In the genomic region with DNA sequence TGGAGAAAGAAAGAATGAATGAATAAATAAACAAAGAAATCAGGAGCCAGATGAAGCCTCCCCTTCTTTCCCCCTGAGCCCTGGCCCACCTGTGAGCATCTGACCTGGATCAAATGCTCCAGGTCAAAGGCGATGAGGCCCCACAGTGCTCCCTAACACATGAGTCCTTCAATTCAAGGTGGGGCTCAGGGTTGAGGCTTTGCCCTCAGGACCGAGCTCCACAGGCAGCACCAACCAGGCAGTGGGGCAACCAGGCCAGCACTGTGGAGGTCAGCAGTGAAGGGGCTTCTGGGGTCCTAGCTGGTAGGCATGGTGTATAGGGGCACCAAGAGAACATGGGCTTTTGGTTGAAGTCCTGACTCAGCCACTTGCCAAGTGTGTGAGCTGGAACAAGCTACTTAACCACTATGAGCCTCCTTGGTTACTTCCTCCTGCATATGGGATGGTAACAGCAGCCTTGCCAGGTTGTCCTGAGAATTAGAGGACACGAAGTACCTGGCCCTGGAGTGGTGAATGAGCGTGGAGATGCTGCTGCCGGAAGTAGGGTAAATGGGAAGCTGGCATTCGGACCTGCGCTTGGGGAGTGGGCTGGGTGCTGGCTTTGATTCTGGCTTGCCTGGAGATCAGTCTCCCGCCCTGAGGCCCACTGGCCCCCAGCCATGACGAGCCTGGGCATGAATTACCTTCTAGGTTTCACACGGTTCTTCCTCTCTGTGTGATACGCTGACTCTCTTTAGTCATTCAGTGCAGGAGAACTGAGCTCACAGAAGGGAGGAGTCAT, we compare ENCODE assay signal across 26 cellular contexts. TPM values are rescaled to one million over a fixed set of nuclear protein-coding genes. Genes with fewer than 3 reads are reported as not detected.
DNase-seq lines count a peak whose midpoint lies in the region; ATAC-seq, FAIRE-seq and TF ChIP-seq lines count a peak whose summit lies in the region.
"Had no signal": no experiment of that assay in that cellular context is flagged by ENCODE, and none has a peak within 500 bp of the region (broad histone marks: within the 10 kb centered on the region; RNA-seq: fewer than 3 reads in every experiment).

No MANE protein-coding gene starts in this region.

- TF ChIP-seq CTCF in body of pancreas (IDR thresholded peaks at IDR 0.05) (no peak), keratinocyte (optimal IDR thresholded peaks at IDR 0.05 in 1 of 3, IDR thresholded peaks at IDR 0.05 in 1 of 3, conservative IDR thresholded peaks at IDR 0.05 in 1 of 3; ENCODE audit: extremely low read depth in 1 of 3, insufficient read depth in 2 of 3, low read length in 3 of 3) (no peak), parathyroid adenoma (IDR thresholded peaks at IDR 0.05) (no peak), psoas muscle (IDR thresholded peaks at IDR 0.05) (no peak), CD14-positive monocyte (IDR thresholded peaks at IDR 0.05) (no peak)

- 75 to 80% methylated on average over 6 to 11 of the region's 11 CpGs for WGBS in body of pancreas, 2 donors
- 89 to 92% (median 90%) methylated on average over 11 of the region's 11 CpGs for WGBS in psoas muscle, 3 donors

- DNase-seq in HTR-8/SVneo (ENCODE audit: insufficient read length, low spot score) = no peak
- DNase-seq in body of pancreas = no peak
- no peak for DNase-seq in keratinocyte (ENCODE audit: low read depth, low spot score)
- DNase-seq in psoas muscle = no peak
- no peak for DNase-seq in CD14-positive monocyte (ENCODE audit: low spot score)
- DNase-seq in hepatic stellate cell (ENCODE audit: low spot score) = no peak
- DNase-seq: activated CD4-positive, alpha-beta T cell treated with anti-CD3 and anti-CD28 coated beads, Interleukin-2, amount 50 U/mL, for 1 hour; activated naive CD8-positive, alpha-beta T cell treated with anti-CD3 and anti-CD28 coated beads, Interleukin-2, amount 10 ng/mL, durations not matched to agents 7 days and 5 days; CD4-positive, alpha-beta T cell; GOT3; head of caudate nucleus; MG63; naive B cell; NCI-H1417 treated with DMSO at 0.1 percent for 48 hours; NCI-H2107; NCI-H446 treated with DMSO at 0.1 percent for 48 hours; ovary; Peyer's patch; T-helper 17 cell; uterus had no signal

- H3K9me3 ChIP-seq in body of pancreas (no peaks in the 10 kb centered on the region), keratinocyte (ENCODE audit: control insufficient read depth, low read depth, low read length) (no peaks in the 10 kb centered on the region), parathyroid adenoma (ENCODE audit: control insufficient read depth, low read length) (no peaks in the 10 kb centered on the region), psoas muscle (no peaks in the 10 kb centered on the region)
- H3K9me3 ChIP-seq: colonic mucosa, MG63, ovary, Peyer's patch, SJSA1, uterus had no signal

- no peak overlapping the region for H3K27ac Mint-ChIP-seq in CD14-positive monocyte
- H3K27ac Mint-ChIP-seq: activated naive CD8-positive, alpha-beta T cell treated with anti-CD3 and anti-CD28 coated beads, Interleukin-2, amount 10 ng/mL, durations not matched to agents 7 days and 5 days; CD4-positive, alpha-beta T cell; memory B cell; T-helper 17 cell had no signal

- H3K4me1 ChIP-seq in body of pancreas (peaks cover 9% of the 10 kb centered on the region), keratinocyte (ENCODE audit: control insufficient read depth, extremely low read depth, insufficient read depth, low read length) (peaks cover 12% of the 10 kb centered on the region), parathyroid adenoma (peaks cover 21% of the 10 kb centered on the region), psoas muscle (no peaks in the 10 kb centered on the region)
- H3K4me1 ChIP-seq: colonic mucosa, Peyer's patch, uterus had no signal

- H3K4me1 Mint-ChIP-seq in CD14-positive monocyte = no peaks in the 10 kb centered on the region
- H3K4me1 Mint-ChIP-seq: activated naive CD8-positive, alpha-beta T cell treated with anti-CD3 and anti-CD28 coated beads, Interleukin-2, amount 10 ng/mL, durations not matched to agents 7 days and 5 days; memory B cell; naive B cell; T-helper 17 cell had no signal

- H3K9me1 ChIP-seq in keratinocyte (ENCODE audit: control insufficient read depth, extremely low read depth, insufficient read depth, low read length) = no peaks in the 10 kb centered on the region

- FAIRE-seq in HTR-8/SVneo (lab: Jason Lieb, UNC) = peak; percentile 40
- FAIRE-seq in keratinocyte (lab: Jason Lieb, UNC) = no peak
- FAIRE-seq: GM18507 had no signal

- H2AFZ ChIP-seq in keratinocyte (ENCODE audit: control insufficient read depth, low read length) (peak overlapping the region; percentile 50), parathyroid adenoma (peak overlapping the region; percentile 56)

- H3K79me2 ChIP-seq in keratinocyte (ENCODE audit: control insufficient read depth, insufficient read depth, low read length) = no peaks in the 10 kb centered on the region
- no peaks in the 10 kb centered on the region for H3K79me2 ChIP-seq in parathyroid adenoma

- ATAC-seq in body of pancreas = peak; percentile 7
- no peak for ATAC-seq in psoas muscle
- no peak for ATAC-seq in HG03565 (IDR thresholded peaks at IDR 0.05; ENCODE audit: unreplicated experiment)
- ATAC-seq: T-helper 17 cell had no signal

- peaks cover 0 to 4% (median 4%) of the 10 kb centered on the region in 3 donors for H3K27me3 Mint-ChIP-seq in CD14-positive monocyte (ENCODE audit: low read depth in 3 of 3)
- H3K27me3 Mint-ChIP-seq: activated naive CD8-positive, alpha-beta T cell treated with anti-CD3 and anti-CD28 coated beads, Interleukin-2, amount 10 ng/mL, durations not matched to agents 7 days and 5 days; CD4-positive, alpha-beta T cell had no signal

- H3K4me2 ChIP-seq in keratinocyte (ENCODE audit: control insufficient read depth, extremely low read depth, insufficient read depth, low read depth, low read length) (peak overlapping the region; percentile 62), parathyroid adenoma (ENCODE audit: low read length) (no peak overlapping the region)

- H4K20me1 ChIP-seq in keratinocyte (ENCODE audit: control insufficient read depth, extremely low read depth, insufficient read depth, low read length) = no peaks in the 10 kb centered on the region

- no peak overlapping the region for H3K4me3 Mint-ChIP-seq in CD14-positive monocyte
- H3K4me3 Mint-ChIP-seq: activated naive CD8-positive, alpha-beta T cell treated with anti-CD3 and anti-CD28 coated beads, Interleukin-2, amount 10 ng/mL, durations not matched to agents 7 days and 5 days; CD4-positive, alpha-beta T cell; memory B cell; T-helper 17 cell had no signal

- dilution Hi-C loops in keratinocyte (cut with MboI; ENCODE audit: extremely low pct_ligation_motif_present, low sequenced_read_pairs) = no loop called here

- H3K9ac ChIP-seq in keratinocyte (ENCODE audit: control insufficient read depth, extremely low read depth, insufficient read depth, low read length) (no peak overlapping the region), parathyroid adenoma (no peak overlapping the region)

- TF ChIP-seq POLR2A in body of pancreas (IDR thresholded peaks at IDR 0.05) = no peak

- H3K9me3 Mint-ChIP-seq in CD14-positive monocyte = no peaks in the 10 kb centered on the region
- H3K9me3 Mint-ChIP-seq: activated naive CD8-positive, alpha-beta T cell treated with anti-CD3 and anti-CD28 coated beads, Interleukin-2, amount 10 ng/mL, durations not matched to agents 7 days and 5 days; CD4-positive, alpha-beta T cell; memory B cell had no signal

- no peak overlapping the region for H3K4me3 ChIP-seq in body of pancreas
- no peak overlapping the region for H3K4me3 ChIP-seq in keratinocyte (ENCODE audit: control insufficient read depth in 2 of 3, extremely low read depth in 1 of 3, insufficient read depth in 2 of 3, low read depth in 1 of 3, low read length in 3 of 3)
- H3K4me3 ChIP-seq in parathyroid adenoma (ENCODE audit: low read depth, low read length) = no peak overlapping the region
- no peak overlapping the region for H3K4me3 ChIP-seq in psoas muscle
- H3K4me3 ChIP-seq: colonic mucosa, MG63, ovary, Peyer's patch, SJSA1, uterus had no signal

- no peaks in the 10 kb centered on the region for H3K36me3 Mint-ChIP-seq in CD14-positive monocyte
- H3K36me3 Mint-ChIP-seq: activated naive CD8-positive, alpha-beta T cell treated with anti-CD3 and anti-CD28 coated beads, Interleukin-2, amount 10 ng/mL, durations not matched to agents 7 days and 5 days; memory B cell; naive B cell had no signal

- no peaks in the 10 kb centered on the region for H3K27me3 ChIP-seq in body of pancreas
- H3K27me3 ChIP-seq in keratinocyte (ENCODE audit: control insufficient read depth, extremely low read depth, insufficient read depth, low read length) = peaks cover under 1% of the 10 kb centered on the region
- no peaks in the 10 kb centered on the region for H3K27me3 ChIP-seq in parathyroid adenoma (ENCODE audit: control insufficient read depth, insufficient read depth, low read length)
- H3K27me3 ChIP-seq in psoas muscle (ENCODE audit: insufficient read depth in 3 of 3, low read length in 2 of 3) = no peaks in the 10 kb centered on the region
- H3K27me3 ChIP-seq: colonic mucosa, MG63, ovary, Peyer's patch, SJSA1, uterus had no signal

- H3K27ac ChIP-seq in body of pancreas (peak overlapping the region in 2 of 4 donors; percentile 25 to 44), keratinocyte (ENCODE audit: control insufficient read depth, insufficient read depth, low read length) (no peak overlapping the region), parathyroid adenoma (peak overlapping the region; percentile 63), psoas muscle (no peak overlapping the region)
- H3K27ac ChIP-seq: colonic mucosa, ovary, SJSA1, uterus had no signal

- intact Hi-C loops in body of pancreas (cut with DNase I) (no loop called here), psoas muscle (cut with DNase I) (no loop called here), CD14-positive monocyte (cut with micrococcal nuclease) (no loop called here)

- H3K36me3 ChIP-seq in body of pancreas (replicated peaks in 1 of 2; ENCODE audit: insufficient read depth in 1 of 2, low read depth in 2 of 2) = no peaks in the 10 kb centered on the region
- no peaks in the 10 kb centered on the region for H3K36me3 ChIP-seq in keratinocyte (ENCODE audit: control insufficient read depth in 2 of 2, extremely low read depth in 1 of 2, insufficient read depth in 2 of 2, low read length in 2 of 2)
- no peaks in the 10 kb centered on the region for H3K36me3 ChIP-seq in parathyroid adenoma (ENCODE audit: control insufficient read depth, insufficient read depth, low read length)
- no peaks in the 10 kb centered on the region for H3K36me3 ChIP-seq in psoas muscle (ENCODE audit: insufficient read depth in 1 of 2, low read depth in 1 of 2)
- H3K36me3 ChIP-seq: colonic mucosa, MG63, ovary, Peyer's patch, SJSA1, uterus had no signal

RNA-seq across cellular contexts. Expression of a gene that starts 10.0 kb away (rescaled TPM):
- total RNA-seq in body of pancreas = 10 to 100 TPM in 1 of 2 donors, 1 to 10 TPM in 1; 6.5 to 11.5 TPM
- 0.06 to 0.30 TPM (median 0.30 TPM) in 3 replicates for polyA plus RNA-seq in keratinocyte
- 0.49 TPM for polyA plus RNA-seq in keratinocyte (2011; ENCODE audit: low read depth)
- 0.13 and 0.19 TPM in 2 replicates for polyA plus RNA-seq in keratinocyte (2011; cell fraction: cytosol; rRNA removed)
- 0.74 and 1.1 TPM in 2 replicates for polyA plus RNA-seq in keratinocyte (2011; cell fraction: nucleus; rRNA removed)
- 0.09 and 0.58 TPM in 2 replicates for polyA plus RNA-seq in keratinocyte (2012; ENCODE audit: low replicate concordance)
- 0.10 to 0.40 TPM in 2 of 3 replicates, not detected in the other for polyA minus RNA-seq in keratinocyte
- not detected for polyA minus RNA-seq in keratinocyte (2011; cell fraction: cytosol; rRNA and poly(A)+ RNA removed)
- polyA minus RNA-seq in keratinocyte (2011; cell fraction: nucleus; rRNA and poly(A)+ RNA removed) = 0.54 and 1.2 TPM in 2 replicates
- total RNA-seq in psoas muscle = under 1 TPM in 3 of 4 donors, not detected in 1; 0.08 to 0.39 (median 0.22) TPM
- polyA plus RNA-seq in psoas muscle = under 1 TPM; 0.09 to 0.21 (median 0.14) TPM
- not detected for polyA plus RNA-seq in CD14-positive monocyte
- total RNA-seq: activated naive CD8-positive, alpha-beta T cell treated with anti-CD3 and anti-CD28 coated beads, Interleukin-2, amount 10 ng/mL, durations not matched to agents 7 days and 5 days; CD4-positive, alpha-beta T cell; T-helper 17 cell had no signal
